17 cellular contexts compared by ENCODE assay signal in the genomic region with DNA sequence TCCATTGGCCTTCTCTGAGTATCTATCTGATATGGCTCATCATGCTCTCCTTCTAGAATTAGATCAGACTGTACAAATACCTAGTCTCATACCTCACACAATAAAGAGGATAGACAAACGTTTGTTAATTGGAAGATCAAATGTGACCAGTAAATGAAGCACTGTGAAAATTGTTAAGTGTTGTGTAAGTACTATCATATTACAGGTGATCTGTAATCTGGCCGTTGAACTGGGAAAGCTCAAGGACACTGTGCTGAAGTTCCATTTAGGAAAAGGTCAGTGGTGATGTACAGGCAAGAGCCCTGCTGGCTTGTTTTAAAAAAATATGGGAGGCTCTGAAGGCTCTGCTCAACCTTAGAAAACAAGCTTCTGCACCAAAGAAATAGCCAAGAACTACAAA. TPM values are rescaled to one million over a fixed set of nuclear protein-coding genes. Genes with fewer than 3 reads are reported as not detected.
DNase-seq lines count a peak whose midpoint lies in the region; ATAC-seq lines count a peak whose summit lies in the region.
"Had no signal": no experiment of that assay in that cellular context is flagged by ENCODE, and none has a peak within 500 bp of the region (broad histone marks: within the 10 kb centered on the region; RNA-seq: fewer than 3 reads in every experiment).

No MANE protein-coding gene starts in this region.

- H3K27ac ChIP-seq in CD4-positive, alpha-beta memory T cell (ENCODE audit: low read depth, low read length): no peak overlapping the region
- H3K27ac ChIP-seq: neural progenitor cell, stomach, VCaP had no signal

- H3K4me1 ChIP-seq in CD4-positive, alpha-beta memory T cell (ENCODE audit: insufficient read depth, low read length): peaks cover 6% of the 10 kb centered on the region

- POLR2A ChIA-PET in CD4-positive, alpha-beta memory T cell (lab: Charles Lee; ENCODE audit: partially characterized antibody): no interaction called here

- ATAC-seq in left lobe of liver (peak; percentile 26), GM18502 (IDR thresholded peaks at IDR 0.05; ENCODE audit: poor library complexity, unreplicated experiment) (no peak)

- no peaks in the 10 kb centered on the region for H3K27me3 ChIP-seq in CD4-positive, alpha-beta memory T cell (ENCODE audit: insufficient read depth, low read length)
- H3K27me3 ChIP-seq: neural progenitor cell, stomach had no signal

- H3K4me3 ChIP-seq in CD4-positive, alpha-beta memory T cell (ENCODE audit: low read length in 2 of 2): no peak overlapping the region
- H3K4me3 ChIP-seq: neural progenitor cell, stomach had no signal

- peaks cover 0 to 4% (median 0%) of the 10 kb centered on the region in 8 donors for H3K9me3 Mint-ChIP-seq in CD4-positive, alpha-beta memory T cell
- H3K9me3 Mint-ChIP-seq: neural progenitor cell had no signal

- H3K36me3 Mint-ChIP-seq in CD4-positive, alpha-beta memory T cell: peaks cover 36 to 49% of the 10 kb centered on the region in 2 donors

- peak overlapping the region in 2 of 7 donors; percentile 7 to 43 for H3K27ac Mint-ChIP-seq in CD4-positive, alpha-beta memory T cell
- H3K27ac Mint-ChIP-seq: neural progenitor cell had no signal

- no peaks in the 10 kb centered on the region for H3K9me3 ChIP-seq in CD4-positive, alpha-beta memory T cell (ENCODE audit: control insufficient read depth in 1 of 2, low read length in 2 of 2)
- H3K9me3 ChIP-seq: stomach had no signal

- no peak overlapping the region for H3K4me3 Mint-ChIP-seq in CD4-positive, alpha-beta memory T cell
- H3K4me3 Mint-ChIP-seq: neural progenitor cell had no signal

- H3K36me3 ChIP-seq in CD4-positive, alpha-beta memory T cell (ENCODE audit: insufficient read depth, low read length): peaks cover 10% of the 10 kb centered on the region
- H3K36me3 ChIP-seq: neural progenitor cell had no signal

- DNase-seq in NCI-H1417 (lab: John Stamatoyannopoulos, UW) (peak in 2 of 3 experiments; percentile 32 to 62), NCI-H1417 treated with DMSO at 0.1 percent for 48 hours (lab: John Stamatoyannopoulos, UW) (no peak), DMS79 treated with DMSO at 0.1 percent for 48 hours (lab: John Stamatoyannopoulos, UW) (peak; percentile 45), NCI-H69 (lab: John Stamatoyannopoulos, UW) (peak; percentile 63), left lobe of liver (ENCODE audit: low spot score) (no peak), DMS 273 (lab: John Stamatoyannopoulos, UW; ENCODE audit: unreplicated experiment) (no peak)
- no peak for DNase-seq in CD4-positive, alpha-beta memory T cell
- DNase-seq: activated CD8-positive, alpha-beta memory T cell treated with anti-CD3 and anti-CD28 coated beads for 24 hours; anterior cingulate cortex; C1 segment of cervical spinal cord; kidney; NCI-H2081 treated with DMSO at 0.1 percent for 48 hours; stomach; T-helper 1 cell had no signal

- CTCF ChIA-PET in CD4-positive, alpha-beta memory T cell (lab: Charles Lee; ENCODE audit: partially characterized antibody): no interaction called here

- intact Hi-C loops in CD4-positive, alpha-beta memory T cell (cut with micrococcal nuclease): no loop called here

- no peaks in the 10 kb centered on the region for H3K27me3 Mint-ChIP-seq in CD4-positive, alpha-beta memory T cell

- H3K4me1 Mint-ChIP-seq in CD4-positive, alpha-beta memory T cell: peaks cover 11 to 18% (median 16%) of the 10 kb centered on the region in 4 donors
- H3K4me1 Mint-ChIP-seq: neural progenitor cell had no signal

RNA-seq across cellular contexts. Expression of a gene that starts 38.5 kb away (rescaled TPM):
- 0.35 TPM for total RNA-seq in left lobe of liver
- 1 to 10 TPM; 1.6 to 2.2 TPM for total RNA-seq in CD4-positive, alpha-beta memory T cell
- polyA plus RNA-seq in CD4-positive, alpha-beta memory T cell: not detected

Comparison
In these comparisons a context has a peak if more than half of its experiments do, and no peak if none do; other contexts are left out.
1. DNase-seq: peak in NCI-H1417 (2 of 3), DMS79 treated with DMSO at 0.1 percent for 48 hours (single experiment) and NCI-H69 (single experiment); none in NCI-H1417 treated with DMSO at 0.1 percent for 48 hours (single experiment), left lobe of liver (single experiment), CD4-positive, alpha-beta memory T cell (0 of 5) and DMS 273 (single experiment).